19 cellular contexts compared by ENCODE assay signal in the genomic region with DNA sequence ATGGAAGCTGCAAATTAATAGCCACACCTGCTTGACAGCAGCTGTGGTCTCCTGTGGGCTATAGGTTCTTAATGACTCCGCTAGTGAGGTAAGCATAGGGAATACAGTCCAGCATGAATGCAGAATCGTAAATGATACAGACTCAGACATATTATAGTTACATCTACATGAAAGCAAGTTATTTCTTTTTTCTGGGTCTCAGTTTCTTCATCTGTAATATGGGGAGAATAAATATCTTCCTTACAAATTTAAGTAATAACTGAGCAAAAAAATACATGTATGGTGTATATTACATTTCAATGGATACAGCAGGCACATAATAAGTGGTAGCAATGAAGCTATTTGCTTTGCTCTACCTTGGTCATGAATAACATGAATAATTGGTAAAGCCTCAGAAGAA.
DNase-seq lines count a peak whose midpoint lies in the region; ATAC-seq, FAIRE-seq and TF ChIP-seq lines count a peak whose summit lies in the region.
"Had no signal": no experiment of that assay in that cellular context is flagged by ENCODE, and none has a peak within 500 bp of the region (broad histone marks: within the 10 kb centered on the region; RNA-seq: fewer than 3 reads in every experiment).

No MANE protein-coding gene starts in this region.

- TF ChIP-seq CTCF in A549 (IDR thresholded peaks at IDR 0.05), result no peak
- TF ChIP-seq CTCF in HCT116 (IDR thresholded peaks at IDR 0.05 in 2 of 3, conservative IDR thresholded peaks at IDR 0.05 in 1 of 3; ENCODE audit: borderline replicate concordance in 1 of 3, insufficient read depth in 1 of 3, low read depth in 2 of 3, low read length in 2 of 3), result no peak

- no peak overlapping the region for H2AFZ ChIP-seq in HCT116 (ENCODE audit: low read depth, low read length, poor library complexity, severe bottlenecking)

- H3K27me3 Mint-ChIP-seq in T-cell, result peaks cover 0 to 1% of the 10 kb centered on the region in 2 donors
- H3K27me3 Mint-ChIP-seq: CD4-positive, CD25-positive, alpha-beta regulatory T cell had no signal

- no peaks in the 10 kb centered on the region for H3K27me3 ChIP-seq in HCT116 (ENCODE audit: insufficient read depth, low read length)
- H3K27me3 ChIP-seq: BLaER1 had no signal

- H3K4me2 ChIP-seq in A549 (peak overlapping the region; percentile 52; the same call in 1 of the 3 replicates), HCT116 (ENCODE audit: low read length) (peak overlapping the region; percentile 34)
- H3K4me2 ChIP-seq: BLaER1 had no signal

- no peak for TF ChIP-seq POLR2A in A549 (IDR thresholded peaks at IDR 0.05; ENCODE audit: low read length)
- no peak for TF ChIP-seq POLR2A in HCT116 (IDR thresholded peaks at IDR 0.05; ENCODE audit: borderline replicate concordance, extremely low read depth, insufficient read depth, insufficient read length)

- no peaks in the 10 kb centered on the region for H3K4me1 ChIP-seq in A549
- H3K4me1 ChIP-seq in HCT116 (ENCODE audit: control insufficient read depth in 1 of 2, insufficient read depth in 2 of 2, low read length in 2 of 2), result no peaks in the 10 kb centered on the region
- H3K4me1 ChIP-seq: BLaER1, Caco-2 had no signal

- no peak for ATAC-seq in A549
- ATAC-seq in HCT116, result no peak
- ATAC-seq in T-cell (replicated peaks in 1 of 4), result no peak
- ATAC-seq: CD8-positive, alpha-beta T cell had no signal

- RAD21 ChIA-PET in HCT116 (lab: Charles Lee; ENCODE audit: low non-redundant PET in 1 of 2, low total read pairs in 2 of 2, uncharacterized antibody in 2 of 2, unreplicated experiment in 2 of 2), result interaction anchor here in 1 of 2 experiments (1.5 kb wide), 1 partner anchor 371 kb away, joined by 4 read pairs; no protein-coding TSS in a partner anchor

- H3K27ac ChIP-seq in A549, result no peak overlapping the region
- H3K27ac ChIP-seq in HCT116 (ENCODE audit: low read depth, low read length), result no peak overlapping the region
- H3K27ac ChIP-seq: BLaER1, C4-2B had no signal

- H3K36me3 Mint-ChIP-seq in T-cell, result no peaks in the 10 kb centered on the region
- H3K36me3 Mint-ChIP-seq: CD4-positive, CD25-positive, alpha-beta regulatory T cell; CD8-positive, alpha-beta T cell had no signal

- peaks cover 12% of the 10 kb centered on the region for H3K9me3 ChIP-seq in A549
- H3K9me3 ChIP-seq in HCT116 (ENCODE audit: control insufficient read depth in 1 of 2, insufficient read depth in 1 of 2, low read depth in 1 of 2, low read length in 2 of 2), result no peaks in the 10 kb centered on the region

- WGBS in A549 (ENCODE audit: missing lambda C conversion rate), result 85% methylated on average over 2 of the region's 2 CpGs

- peaks cover 0 to 7% (median 0%) of the 10 kb centered on the region in 3 donors for H3K9me3 Mint-ChIP-seq in T-cell

- no peak overlapping the region for H3K4me3 ChIP-seq in A549
- H3K4me3 ChIP-seq in HCT116 (replicated peaks in 1 of 2; ENCODE audit: low read depth in 1 of 2, low read length in 2 of 2), result no peak overlapping the region
- H3K4me3 ChIP-seq: BLaER1, HAP-1 had no signal

- H3K4me1 Mint-ChIP-seq in T-cell, result no peaks in the 10 kb centered on the region
- H3K4me1 Mint-ChIP-seq: B cell; CD4-positive, CD25-positive, alpha-beta regulatory T cell had no signal

- POLR2A ChIA-PET in A549 (lab: Yijun Ruan, JAX) (no interaction called here), HCT116 (lab: Charles Lee) (interaction anchor here (0.6 kb wide), 1 partner anchor 366 kb away, joined by 3 read pairs; no protein-coding TSS in a partner anchor), T-cell (lab: Charles Lee) (no interaction called here)

- H4K20me1 ChIP-seq in HCT116 (ENCODE audit: insufficient read depth), result no peaks in the 10 kb centered on the region
- H4K20me1 ChIP-seq: BLaER1 had no signal

- TF ChIP-seq RAD21 in A549 (conservative IDR thresholded peaks at IDR 0.05 in 1 of 2, IDR thresholded peaks at IDR 0.05 in 1 of 2), result no peak
- TF ChIP-seq RAD21 in HCT116 (IDR thresholded peaks at IDR 0.05; ENCODE audit: low read depth), result no peak

- H3K4me3 Mint-ChIP-seq in T-cell, result no peak overlapping the region
- H3K4me3 Mint-ChIP-seq: B cell; CD4-positive, CD25-positive, alpha-beta regulatory T cell; CD8-positive, alpha-beta T cell had no signal

- no peaks in the 10 kb centered on the region for H3K9me2 ChIP-seq in HCT116 (ENCODE audit: insufficient read depth)

- TF ChIP-seq EP300 in A549 (IDR thresholded peaks at IDR 0.05), result no peak

- H3K27ac Mint-ChIP-seq in T-cell, result no peak overlapping the region
- H3K27ac Mint-ChIP-seq: B cell; CD4-positive, CD25-positive, alpha-beta regulatory T cell; CD8-positive, alpha-beta T cell had no signal

- H3K79me2 ChIP-seq in HCT116 (ENCODE audit: insufficient read depth, low read length), result no peaks in the 10 kb centered on the region

- CTCF ChIA-PET in A549 (lab: Yijun Ruan, JAX), result interaction anchor here (0.7 to 2.6 kb wide), 17 partner anchors 9 to 387 kb away, joined by 3 to 14 read pairs (median 4); no protein-coding TSS in a partner anchor
- CTCF ChIA-PET in HCT116 (lab: Charles Lee), result interaction anchor here (0.8 to 1.5 kb wide), 5 partner anchors 47 to 373 kb away, joined by 3 to 8 read pairs (median 4); no protein-coding TSS in a partner anchor
- CTCF ChIA-PET in T-cell (lab: Charles Lee), result no interaction called here

- DNase-seq in A549 (ENCODE audit: low read depth in 1 of 2, low spot score in 1 of 2) (no peak), HCT116 (ENCODE audit: low read depth, low spot score) (no peak), NCI-H748 treated with DMSO at 0.1 percent for 48 hours (lab: John Stamatoyannopoulos, UW) (peak; percentile 44), T-cell (no peak), HK-2 (ENCODE audit: unreplicated experiment) (no peak), middle frontal gyrus (ENCODE audit: extremely low spot score, low spot score) (no peak)
- DNase-seq: CD4-positive, CD25-positive, alpha-beta regulatory T cell; CD8-positive, alpha-beta T cell; DMS153; DND-41; GOT3 had no signal

- H3K9ac ChIP-seq in HCT116 (ENCODE audit: low read length), result no peak overlapping the region
- H3K9ac ChIP-seq: BLaER1 had no signal

- FAIRE-seq in A549 (lab: Jason Lieb, UNC), result no peak
- FAIRE-seq: G401.6, GM12892, H54 had no signal

- H3K36me3 ChIP-seq in HCT116 (ENCODE audit: control insufficient read depth in 1 of 2, insufficient read depth in 2 of 2, low read length in 2 of 2), result no peaks in the 10 kb centered on the region
- H3K36me3 ChIP-seq: BLaER1, HAP-1 had no signal

- no TSS peak for BruUV-seq in HCT116 (replicated peaks; lab: Mats Ljungman, UMichigan)

- intact Hi-C loops in HCT116 (cut with micrococcal nuclease), result loop anchor here (1.0 to 2.0 kb wide), 2 partner anchors 49 to 374 kb away; no protein-coding TSS in a partner anchor

TF ChIP-seq in A549, 52 proteins besides CTCF, POLR2A, EP300 and RAD21 (continues in another document):
- TF ChIP-seq CBX2 (IDR thresholded peaks at IDR 0.05; ENCODE audit: borderline replicate concordance, low read depth) (no peak), MAFK (IDR thresholded peaks at IDR 0.05; ENCODE audit: partially characterized antibody) (no peak), PBX3 (IDR thresholded peaks at IDR 0.05) (no peak), MAZ (IDR thresholded peaks at IDR 0.05; ENCODE audit: borderline replicate concordance, low read depth, low read length) (no peak), CBX8 (IDR thresholded peaks at IDR 0.05) (no peak), JUNB (IDR thresholded peaks at IDR 0.05) (no peak)
- TF ChIP-seq, protein P1, sequence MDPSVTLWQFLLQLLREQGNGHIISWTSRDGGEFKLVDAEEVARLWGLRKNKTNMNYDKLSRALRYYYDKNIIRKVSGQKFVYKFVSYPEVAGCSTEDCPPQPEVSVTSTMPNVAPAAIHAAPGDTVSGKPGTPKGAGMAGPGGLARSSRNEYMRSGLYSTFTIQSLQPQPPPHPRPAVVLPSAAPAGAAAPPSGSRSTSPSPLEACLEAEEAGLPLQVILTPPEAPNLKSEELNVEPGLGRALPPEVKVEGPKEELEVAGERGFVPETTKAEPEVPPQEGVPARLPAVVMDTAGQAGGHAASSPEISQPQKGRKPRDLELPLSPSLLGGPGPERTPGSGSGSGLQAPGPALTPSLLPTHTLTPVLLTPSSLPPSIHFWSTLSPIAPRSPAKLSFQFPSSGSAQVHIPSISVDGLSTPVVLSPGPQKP (IDR thresholded peaks at IDR 0.05; ENCODE audit: low read depth, low read length), result no peak

TF ChIP-seq in HCT116, 20 proteins besides CTCF, POLR2A, EP300 and RAD21 (continues in another document):
- TF ChIP-seq, protein P2, sequence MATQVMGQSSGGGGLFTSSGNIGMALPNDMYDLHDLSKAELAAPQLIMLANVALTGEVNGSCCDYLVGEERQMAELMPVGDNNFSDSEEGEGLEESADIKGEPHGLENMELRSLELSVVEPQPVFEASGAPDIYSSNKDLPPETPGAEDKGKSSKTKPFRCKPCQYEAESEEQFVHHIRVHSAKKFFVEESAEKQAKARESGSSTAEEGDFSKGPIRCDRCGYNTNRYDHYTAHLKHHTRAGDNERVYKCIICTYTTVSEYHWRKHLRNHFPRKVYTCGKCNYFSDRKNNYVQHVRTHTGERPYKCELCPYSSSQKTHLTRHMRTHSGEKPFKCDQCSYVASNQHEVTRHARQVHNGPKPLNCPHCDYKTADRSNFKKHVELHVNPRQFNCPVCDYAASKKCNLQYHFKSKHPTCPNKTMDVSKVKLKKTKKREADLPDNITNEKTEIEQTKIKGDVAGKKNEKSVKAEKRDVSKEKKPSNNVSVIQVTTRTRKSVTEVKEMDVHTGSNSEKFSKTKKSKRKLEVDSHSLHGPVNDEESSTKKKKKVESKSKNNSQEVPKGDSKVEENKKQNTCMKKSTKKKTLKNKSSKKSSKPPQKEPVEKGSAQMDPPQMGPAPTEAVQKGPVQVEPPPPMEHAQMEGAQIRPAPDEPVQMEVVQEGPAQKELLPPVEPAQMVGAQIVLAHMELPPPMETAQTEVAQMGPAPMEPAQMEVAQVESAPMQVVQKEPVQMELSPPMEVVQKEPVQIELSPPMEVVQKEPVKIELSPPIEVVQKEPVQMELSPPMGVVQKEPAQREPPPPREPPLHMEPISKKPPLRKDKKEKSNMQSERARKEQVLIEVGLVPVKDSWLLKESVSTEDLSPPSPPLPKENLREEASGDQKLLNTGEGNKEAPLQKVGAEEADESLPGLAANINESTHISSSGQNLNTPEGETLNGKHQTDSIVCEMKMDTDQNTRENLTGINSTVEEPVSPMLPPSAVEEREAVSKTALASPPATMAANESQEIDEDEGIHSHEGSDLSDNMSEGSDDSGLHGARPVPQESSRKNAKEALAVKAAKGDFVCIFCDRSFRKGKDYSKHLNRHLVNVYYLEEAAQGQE (IDR thresholded peaks at IDR 0.05; ENCODE audit: low read depth), result no peak
- TF ChIP-seq ZNF274 (IDR thresholded peaks at IDR 0.05; ENCODE audit: low read depth, low read length) (no peak), EGR1 (IDR thresholded peaks at IDR 0.05; ENCODE audit: low read depth) (no peak), CBX3 (IDR thresholded peaks at IDR 0.05; ENCODE audit: low read depth) (no peak), MAX (IDR thresholded peaks at IDR 0.05) (no peak), JUND (IDR thresholded peaks at IDR 0.05) (no peak), ELF1 (IDR thresholded peaks at IDR 0.05; ENCODE audit: borderline replicate concordance, low read depth) (no peak)

Comparison
In these comparisons a context has a peak if more than half of its experiments do, and no peak if none do; other contexts are left out.
1. CTCF ChIA-PET loops: an anchor here in A549 (0.7 to 2.6 kb wide) and HCT116 (0.8 to 1.5 kb wide); none called in T-cell.